ENCODE assay signal across 23 cellular contexts in genomic region chr10:44258460-44259089, GRCh38.
"Had no signal": no experiment of that assay in that cellular context is flagged by ENCODE, and none has a peak within 500 bp of the region (broad histone marks: within the 10 kb centered on the region; RNA-seq: fewer than 3 reads in every experiment).

No MANE protein-coding gene starts in this region.

- H3K4me1 ChIP-seq: adrenal gland, Peyer's patch, SJSA1 had no signal

- H3K27ac Mint-ChIP-seq: activated CD8-positive, alpha-beta T cell treated with anti-CD3 and anti-CD28 coated beads for 36 hours; activated naive CD8-positive, alpha-beta T cell treated with anti-CD3 and anti-CD28 coated beads, Interleukin-2, amount 10 ng/mL, durations not matched to agents 7 days and 5 days; T-helper 1 cell treated with Interleukin-12 subunit alpha and Interleukin-12 subunit beta and Interleukin-4 antibody, amounts not matched to agents 30 μg/mL and 1 μg/mL, for 36 hours had no signal

- H3K9me3 Mint-ChIP-seq: activated CD8-positive, alpha-beta T cell treated with anti-CD3 and anti-CD28 coated beads for 36 hours; activated naive CD8-positive, alpha-beta T cell treated with anti-CD3 and anti-CD28 coated beads, Interleukin-2, amount 10 ng/mL, durations not matched to agents 7 days and 5 days; T-helper 1 cell treated with Interleukin-12 subunit alpha and Interleukin-12 subunit beta and Interleukin-4 antibody, amounts not matched to agents 30 μg/mL and 1 μg/mL, for 36 hours had no signal

- H3K27me3 ChIP-seq: adrenal gland, MG63, Peyer's patch, SJSA1 had no signal

- H3K9me3 ChIP-seq: adrenal gland, MG63, Peyer's patch had no signal

- H3K27me3 Mint-ChIP-seq: activated CD8-positive, alpha-beta T cell treated with anti-CD3 and anti-CD28 coated beads for 36 hours had no signal

- H3K36me3 Mint-ChIP-seq: activated naive CD8-positive, alpha-beta T cell treated with anti-CD3 and anti-CD28 coated beads, Interleukin-2, amount 10 ng/mL, durations not matched to agents 7 days and 5 days had no signal

- DNase-seq: activated CD4-positive, alpha-beta T cell treated with anti-CD3 and anti-CD28 coated beads for 4 hours; activated CD8-positive, alpha-beta memory T cell treated with anti-CD3 and anti-CD28 coated beads, Interleukin-2, amount 50 U/mL, for 4 hours; activated CD8-positive, alpha-beta T cell treated with anti-CD3 and anti-CD28 coated beads for 36 hours; activated naive CD4-positive, alpha-beta T cell treated with anti-CD3 and anti-CD28 coated beads, Interleukin-2, amount 50 U/mL, for 16 hours; activated naive CD8-positive, alpha-beta T cell treated with anti-CD3 and anti-CD28 coated beads, Interleukin-2, amount 10 ng/mL, durations not matched to agents 7 days and 5 days; adrenal gland; anterior cingulate cortex; MG63; MV-4-11; NCI-H1105; NCI-H1436; NCI-H187; NCI-H2081; NCI-H510A treated with DMSO at 0.1 percent for 48 hours; NCI-H69; NK-92 treated with Interleukin-12 subunit alpha and Interleukin-12 subunit beta, amount 100 ng/mL, for 24 hours; Peyer's patch; Right ventricle myocardium superior had no signal

- H3K27ac ChIP-seq: adrenal gland, Peyer's patch, RWPE1, SJSA1 had no signal

- H3K36me3 ChIP-seq: adrenal gland, MG63, Peyer's patch, SJSA1 had no signal

- ATAC-seq: activated CD4-positive, CD25-positive, alpha-beta regulatory T cell treated with anti-CD3 and anti-CD28 coated beads, Interleukin-2, amount 50 U/mL, for 24 hours; activated CD8-positive, alpha-beta T cell treated with anti-CD3 and anti-CD28 coated beads for 36 hours; SK-N-SH treated with all-trans-retinoic acid at 6 μM for 48 hours had no signal

- H3K4me3 ChIP-seq: adrenal gland, MG63, Peyer's patch, SJSA1 had no signal

- H3K4me1 Mint-ChIP-seq: activated naive CD8-positive, alpha-beta T cell treated with anti-CD3 and anti-CD28 coated beads, Interleukin-2, amount 10 ng/mL, durations not matched to agents 7 days and 5 days had no signal

- H3K4me3 Mint-ChIP-seq: activated CD8-positive, alpha-beta T cell treated with anti-CD3 and anti-CD28 coated beads for 36 hours; activated naive CD8-positive, alpha-beta T cell treated with anti-CD3 and anti-CD28 coated beads, Interleukin-2, amount 10 ng/mL, durations not matched to agents 7 days and 5 days; T-helper 1 cell treated with Interleukin-12 subunit alpha and Interleukin-12 subunit beta and Interleukin-4 antibody, amounts not matched to agents 30 μg/mL and 1 μg/mL, for 36 hours had no signal
